ENCODE assay signal across 33 cellular contexts in the genomic region with DNA sequence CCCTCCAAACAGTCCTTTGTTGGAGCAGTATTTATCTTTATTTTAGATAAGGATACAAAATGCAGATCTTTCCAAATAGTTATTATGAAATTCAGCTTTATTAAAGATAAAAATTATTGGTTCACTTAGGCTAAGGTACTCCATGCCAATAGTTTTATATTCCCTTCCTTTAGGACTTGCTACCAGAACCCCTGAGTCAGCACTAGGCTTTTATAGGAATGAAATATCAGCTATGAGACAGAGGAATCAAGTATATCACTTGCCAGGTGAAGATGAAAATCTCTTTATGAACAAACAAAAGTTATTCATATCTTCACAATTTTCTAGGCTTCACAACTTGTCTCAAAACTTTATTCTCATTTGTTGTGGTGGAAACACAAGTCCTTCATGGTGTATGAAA.
A peak's percentile ranks its signal among the peaks of the same experiment; 100 is the strongest.
DNase-seq lines count a peak whose midpoint lies in the region; ATAC-seq, FAIRE-seq and TF ChIP-seq lines count a peak whose summit lies in the region.
"Had no signal": no experiment of that assay in that cellular context is flagged by ENCODE, and none has a peak within 500 bp of the region (broad histone marks: within the 10 kb centered on the region; RNA-seq: fewer than 3 reads in every experiment).

No MANE protein-coding gene starts in this region.

- H3K79me2 ChIP-seq in HepG2 (ENCODE audit: insufficient read depth, low read length) = no peaks in the 10 kb centered on the region

- no peak overlapping the region for H2AK9ac ChIP-seq in IMR-90 (replicated peaks; ENCODE audit: low read depth, low read length, poor library complexity)

- POLR2A ChIA-PET in HepG2 (lab: Yijun Ruan, JAX) = no interaction called here
- POLR2A ChIA-PET in A549 (lab: Yijun Ruan, JAX) = no interaction called here
- POLR2A ChIA-PET in IMR-90 (lab: Charles Lee; ENCODE audit: unreplicated experiment) = no interaction called here

- H3K18ac ChIP-seq in IMR-90 (ENCODE audit: low read depth, low read length) = no peak overlapping the region

- dilution Hi-C loops in IMR-90 (cut with HindIII; ENCODE audit: low sequenced_read_pairs, unreplicated experiment) = no loop called here

- in situ Hi-C loops in HepG2 (cut with HindIII; ENCODE audit: extremely low pct_ligation_motif_present, low pct_unique_long_range_greater_than_20kb) = no loop called here
- in situ Hi-C loops in IMR-90 (cut with MboI; ENCODE audit: low sequenced_read_pairs) = no loop called here

- H2AFZ ChIP-seq in HepG2 (ENCODE audit: low read length) (no peak overlapping the region), IMR-90 (replicated peaks; ENCODE audit: low read length, poor library complexity) (no peak overlapping the region)

- BruUV-seq in HepG2 (replicated peaks; lab: Mats Ljungman, UMichigan) (no TSS peak), IMR-90 (replicated peaks; lab: Mats Ljungman, UMichigan) (no TSS peak)

- TF ChIP-seq EP300 in HepG2 (IDR thresholded peaks at IDR 0.05; ENCODE audit: low read depth in 2 of 2, low read length in 2 of 2) (no peak), HepG2 (CRISPR knock-in tag; IDR thresholded peaks at IDR 0.05; ENCODE audit: borderline replicate concordance) (no peak), A549 (IDR thresholded peaks at IDR 0.05) (no peak)

- no peak overlapping the region for H2BK20ac ChIP-seq in IMR-90 (ENCODE audit: low read depth, low read length)

- TF ChIP-seq RAD21 in HepG2 (CRISPR knock-in tag; IDR thresholded peaks at IDR 0.05) (no peak), A549 (conservative IDR thresholded peaks at IDR 0.05 in 1 of 2, IDR thresholded peaks at IDR 0.05 in 1 of 2) (no peak), IMR-90 (IDR thresholded peaks at IDR 0.05; ENCODE audit: low read length) (no peak)

- no peak overlapping the region for H3K14ac ChIP-seq in IMR-90 (replicated peaks; ENCODE audit: low read depth, low read length)

- H3K56ac ChIP-seq in IMR-90 (ENCODE audit: extremely low read depth, insufficient read depth, low read length) = no peak overlapping the region

- H3K4me1 ChIP-seq in HepG2 (ENCODE audit: insufficient read depth, low read length) (no peaks in the 10 kb centered on the region), right lobe of liver (no peaks in the 10 kb centered on the region), A549 (no peaks in the 10 kb centered on the region), IMR-90 (ENCODE audit: control insufficient read depth, insufficient read depth, low read length) (no peaks in the 10 kb centered on the region)
- H3K4me1 ChIP-seq: BE2C; BLaER1; BLaER1 treated with 17β-estradiol and CSF1 and Interleukin-3, amounts not matched to agents 10 nM and 100 nM; Caco-2 had no signal

- CTCF ChIA-PET in HepG2 (lab: Yijun Ruan, JAX; ENCODE audit: low intra/inter-chr PET ratio, low total read pairs) (no interaction called here), A549 (lab: Yijun Ruan, JAX) (no interaction called here), IMR-90 (lab: Yijun Ruan, JAX) (no interaction called here)

- no peak overlapping the region for H4K91ac ChIP-seq in IMR-90 (ENCODE audit: insufficient read depth, low read depth, low read length)

- H3K9ac ChIP-seq in HepG2 (ENCODE audit: insufficient read depth, low read depth, low read length) (no peak overlapping the region), IMR-90 (ENCODE audit: low read depth, low read length) (no peak overlapping the region)
- H3K9ac ChIP-seq: BLaER1; BLaER1 treated with 17β-estradiol and CSF1 and Interleukin-3, amounts not matched to agents 10 nM and 100 nM had no signal

- no peak overlapping the region for H3K4ac ChIP-seq in IMR-90 (ENCODE audit: low read depth, low read length)

- no peak overlapping the region for H4K5ac ChIP-seq in IMR-90 (ENCODE audit: low read depth, low read length)

- no peaks in the 10 kb centered on the region for H3K9me1 ChIP-seq in IMR-90 (ENCODE audit: insufficient read depth, low read length)

- H3K4me2 ChIP-seq in HepG2 (ENCODE audit: low read depth, low read length) (no peak overlapping the region), A549 (no peak overlapping the region), IMR-90 (ENCODE audit: low read depth, low read length) (no peak overlapping the region)
- H3K4me2 ChIP-seq: BLaER1; BLaER1 treated with 17β-estradiol and CSF1 and Interleukin-3, amounts not matched to agents 10 nM and 100 nM had no signal

- no peaks in the 10 kb centered on the region for H3K79me1 ChIP-seq in IMR-90 (ENCODE audit: low read depth in 1 of 2, low read length in 2 of 2)

- H3K27ac ChIP-seq in HepG2 (ENCODE audit: extremely low read length, insufficient read depth, low read length) (no peak overlapping the region), right lobe of liver (no peak overlapping the region), A549 (no peak overlapping the region), IMR-90 (ENCODE audit: insufficient read depth, low read length) (no peak overlapping the region)
- H3K27ac ChIP-seq: 22Rv1; BLaER1; BLaER1 treated with 17β-estradiol and CSF1 and Interleukin-3, amounts not matched to agents 10 nM and 100 nM; C4-2B had no signal

- no peak overlapping the region for H2BK15ac ChIP-seq in IMR-90 (ENCODE audit: low read depth, low read length)

- H3K36me3 ChIP-seq in HepG2 (replicated peaks in 1 of 2; ENCODE audit: control insufficient read depth in 1 of 2, insufficient read depth in 2 of 2, low read length in 2 of 2) (no peaks in the 10 kb centered on the region), right lobe of liver (no peaks in the 10 kb centered on the region), IMR-90 (ENCODE audit: control insufficient read depth, insufficient read depth, low read length) (no peaks in the 10 kb centered on the region)
- H3K36me3 ChIP-seq: BE2C; BLaER1; BLaER1 treated with 17β-estradiol and CSF1 and Interleukin-3, amounts not matched to agents 10 nM and 100 nM had no signal

- H4K20me1 ChIP-seq in HepG2 (ENCODE audit: insufficient read depth, low read length) (no peaks in the 10 kb centered on the region), IMR-90 (ENCODE audit: insufficient read depth, low read length) (no peaks in the 10 kb centered on the region)
- H4K20me1 ChIP-seq: BLaER1; BLaER1 treated with 17β-estradiol and CSF1 and Interleukin-3, amounts not matched to agents 10 nM and 100 nM had no signal

- ATAC-seq in HepG2 (no peak), right lobe of liver (no peak), A549 (no peak), IMR-90 (ENCODE audit: low read depth) (no peak)
- ATAC-seq: CD8-positive, alpha-beta T cell had no signal

- no peak overlapping the region for H2BK120ac ChIP-seq in IMR-90 (ENCODE audit: low read depth, low read length)

- H2AK5ac ChIP-seq in IMR-90 (ENCODE audit: low read depth, low read length) = no peak overlapping the region

- no peak for FAIRE-seq in HepG2 (lab: Jason Lieb, UNC)
- FAIRE-seq in A549 (lab: Jason Lieb, UNC) = no peak
- FAIRE-seq in GM12892 (lab: Jason Lieb, UNC) = no peak
- FAIRE-seq: A204.1, D721Med had no signal

- intact Hi-C loops in HepG2 (cut with micrococcal nuclease; ENCODE audit: unreplicated experiment) = no loop called here
- intact Hi-C loops in right lobe of liver (cut with DNase I) = no loop called here
- intact Hi-C loops in IMR-90 (cut with micrococcal nuclease) = no loop called here

- no peak overlapping the region for H2BK5ac ChIP-seq in IMR-90 (ENCODE audit: low read depth, low read length, poor library complexity, severe bottlenecking)

- TF ChIP-seq POLR2A in HepG2 (IDR thresholded peaks at IDR 0.05; ENCODE audit: insufficient read depth in 1 of 2, low read depth in 2 of 2, low read length in 2 of 2) (no peak), right lobe of liver (IDR thresholded peaks at IDR 0.05) (no peak), A549 (IDR thresholded peaks at IDR 0.05; ENCODE audit: low read length) (no peak), IMR-90 (IDR thresholded peaks at IDR 0.05; ENCODE audit: low read depth, low read length) (no peak), GM12892 (IDR thresholded peaks at IDR 0.05; ENCODE audit: low read depth, low read length) (no peak)

- H4K8ac ChIP-seq in IMR-90 (ENCODE audit: low read depth in 2 of 2, low read length in 2 of 2) = no peak overlapping the region

- TF ChIP-seq CTCF in HepG2 (CRISPR knock-in tag; IDR thresholded peaks at IDR 0.05) (no peak), right lobe of liver (IDR thresholded peaks at IDR 0.05) (no peak), A549 (IDR thresholded peaks at IDR 0.05) (no peak), IMR-90 (conservative IDR thresholded peaks at IDR 0.05; ENCODE audit: low read depth, low read length) (no peak), LNCaP clone FGC (IDR thresholded peaks at IDR 0.05; ENCODE audit: control insufficient read depth, extremely low read depth, insufficient read depth) (no peak)

- H3K9me3 ChIP-seq in HepG2 (ENCODE audit: low read length) (no peaks in the 10 kb centered on the region), right lobe of liver (no peaks in the 10 kb centered on the region), A549 (no peaks in the 10 kb centered on the region), IMR-90 (ENCODE audit: control insufficient read depth, insufficient read depth, low read length) (0 out of 2 replicates have a peak, but pooled peaks cover 3% of the 10 kb centered on the region)
- H3K9me3 ChIP-seq: BE2C, Caco-2 had no signal

- H3K4me3 ChIP-seq in HepG2 (replicated peaks in 1 of 3; ENCODE audit: insufficient read depth in 1 of 3, low read depth in 2 of 3, low read length in 3 of 3) (no peak overlapping the region), right lobe of liver (no peak overlapping the region), A549 (no peak overlapping the region), IMR-90 (ENCODE audit: insufficient read depth, low read depth, low read length) (no peak overlapping the region), LNCaP clone FGC (ENCODE audit: low read depth, low read length) (no peak overlapping the region)
- H3K4me3 ChIP-seq: BLaER1; BLaER1 treated with 17β-estradiol and CSF1 and Interleukin-3, amounts not matched to agents 10 nM and 100 nM had no signal

- H3K27me3 ChIP-seq in HepG2 (ENCODE audit: control insufficient read depth in 1 of 2, insufficient read depth in 2 of 2, low read length in 2 of 2) (no peaks in the 10 kb centered on the region), right lobe of liver (no peaks in the 10 kb centered on the region), IMR-90 (ENCODE audit: control insufficient read depth, insufficient read depth, low read length) (no peaks in the 10 kb centered on the region)
- H3K27me3 ChIP-seq: BE2C; BLaER1; BLaER1 treated with 17β-estradiol and CSF1 and Interleukin-3, amounts not matched to agents 10 nM and 100 nM had no signal

- DNase-seq in HepG2 (ENCODE audit: low spot score) (no peak), right lobe of liver (no peak), A549 (ENCODE audit: low read depth in 1 of 2, low spot score in 1 of 2) (no peak), IMR-90 (no peak), LNCaP clone FGC (ENCODE audit: low read depth) (peak; percentile 44), GM12892 (ENCODE audit: insufficient read length) (no peak), DMS79 treated with DMSO at 0.1 percent for 48 hours (lab: John Stamatoyannopoulos, UW) (no peak)
- DNase-seq in activated naive CD4-positive, alpha-beta T cell treated with anti-CD3 and anti-CD28 coated beads, Interleukin-2, amount 50 U/mL, for 16 hours = no peak
- DNase-seq: 8988T; ACHN; AML-193; BE2C; C1 segment of cervical spinal cord; Caco-2; Calu3; CD4-positive, alpha-beta memory T cell; CD4-positive, alpha-beta T cell; CD4-positive, CD25-positive, alpha-beta regulatory T cell; CD8-positive, alpha-beta memory T cell; CD8-positive, alpha-beta T cell; COR-L47; DMS 273 treated with DMSO at 0.1 percent for 48 hours; DMS153; DMS53; DMS79; DND-41; EL had no signal

- no peak overlapping the region for H3K23ac ChIP-seq in IMR-90 (ENCODE audit: low read depth, low read length)

Comparison
In these comparisons a context has a peak if more than half of its experiments do, and no peak if none do; other contexts are left out.
1. Of the 38 proteins assayed by ChIP-seq in both HepG2 and A549: peak only in HepG2: none; only in A549: none; in both: MAFK; in neither: 37.